Comparison of ENCODE assay signal across 8 cellular contexts in the genomic region with DNA sequence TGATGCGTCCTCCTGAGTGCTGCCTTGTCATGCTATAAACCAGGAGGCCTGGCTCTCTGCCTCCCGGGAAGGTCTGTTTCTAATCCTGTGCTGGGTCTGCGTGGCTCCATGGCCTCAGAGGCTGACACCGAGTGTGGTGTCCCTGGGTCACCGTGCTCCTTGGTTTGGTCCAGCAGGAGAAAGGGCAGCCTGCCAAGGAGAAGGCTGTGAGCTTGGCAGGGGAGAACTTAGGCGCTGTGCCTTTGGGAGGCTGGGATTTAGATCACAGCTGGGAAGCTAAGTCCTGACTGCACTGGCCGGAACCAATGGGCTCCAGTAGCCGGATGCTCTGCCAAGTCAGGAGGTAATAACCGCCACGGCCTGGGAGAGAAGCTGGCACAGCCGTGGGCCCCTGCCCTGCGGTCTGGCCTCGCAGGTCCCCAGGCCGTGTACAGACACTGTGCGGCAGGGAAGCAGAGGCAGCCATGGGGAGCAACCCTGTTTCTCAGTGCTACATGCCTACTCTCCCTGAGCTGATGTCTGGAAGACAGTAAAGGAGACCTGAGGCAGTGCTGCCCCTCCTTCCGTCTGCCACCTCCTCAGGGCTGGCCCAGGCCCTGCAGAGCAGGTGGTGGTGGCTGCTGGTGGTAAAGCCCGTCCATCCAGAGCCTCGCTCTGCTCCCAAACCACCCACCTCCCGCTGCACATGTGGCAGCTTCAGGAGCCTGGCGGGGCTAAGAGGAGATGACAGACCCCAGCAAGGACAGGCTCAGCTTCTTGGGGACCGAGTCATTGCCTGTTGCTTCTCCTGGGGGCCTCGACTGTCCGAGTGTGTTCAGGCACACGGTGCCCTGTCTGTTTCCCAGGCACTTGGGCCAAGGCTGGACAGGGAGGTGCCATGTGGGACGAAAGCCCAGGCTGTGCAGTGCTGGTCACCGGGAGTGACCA. TPM values are rescaled to one million over a fixed set of nuclear protein-coding genes. Genes with fewer than 3 reads are reported as not detected.
A peak's percentile ranks its signal among the peaks of the same experiment; 100 is the strongest.
DNase-seq lines count a peak whose midpoint lies in the region; ATAC-seq and TF ChIP-seq lines count a peak whose summit lies in the region.

No MANE protein-coding gene starts in this region.

- H3K9me3 Mint-ChIP-seq in chondrocyte (ENCODE audit: low read depth) = peaks cover 3% of the 10 kb centered on the region

- H3K4me1 Mint-ChIP-seq in chondrocyte (ENCODE audit: low read depth) = peaks cover 3% of the 10 kb centered on the region

- peak; percentile 88 for DNase-seq in HFF-Myc (ENCODE audit: extremely low read depth, low read depth)
- DNase-seq in chondrocyte (ENCODE audit: low spot score) = peak; percentile 78
- DNase-seq in left colon = peak in 1 of 2 donors; percentile 51
- peak; percentile 27 for DNase-seq in superior temporal gyrus (ENCODE audit: extremely low spot score)

- peak overlapping the region; percentile 14; the same call in 1 of the 2 replicates for H3K4me3 ChIP-seq in HFF-Myc (replicated peaks; ENCODE audit: low read depth, low read length)

- intact Hi-C loops in left colon (cut with DNase I, micrococcal nuclease) = no loop called here

- peaks cover 2% of the 10 kb centered on the region for H3K36me3 Mint-ChIP-seq in chondrocyte (ENCODE audit: low read depth)

- H3K27ac Mint-ChIP-seq in chondrocyte (ENCODE audit: unreplicated experiment) = peak overlapping the region; percentile 63

- no peaks in the 10 kb centered on the region for H3K27me3 Mint-ChIP-seq in chondrocyte (ENCODE audit: low read depth)

- TF ChIP-seq CTCF in HFF-Myc (IDR thresholded peaks at IDR 0.05; ENCODE audit: low read depth, low read length, missing control alignments) (no peak), chondrocyte (IDR thresholded peaks at IDR 0.05) (no peak)

- ATAC-seq in left colon = peak; percentile 23
- no peak for ATAC-seq in GM18907 (IDR thresholded peaks at IDR 0.05; ENCODE audit: unreplicated experiment)
- no peak for ATAC-seq in HG03175 (IDR thresholded peaks at IDR 0.05; ENCODE audit: unreplicated experiment)
- ATAC-seq in HG03097 (IDR thresholded peaks at IDR 0.05; ENCODE audit: low FRiP score, unreplicated experiment) = no peak
- no peak for ATAC-seq in HG03159 (IDR thresholded peaks at IDR 0.05; ENCODE audit: unreplicated experiment)

- no peak overlapping the region for H3K4me3 Mint-ChIP-seq in chondrocyte (ENCODE audit: unreplicated experiment)

RNA-seq across cellular contexts. Expression of gene C13orf46, which starts 44.9 kb away (rescaled TPM):
- total RNA-seq in chondrocyte (1.7 to 2.2 TPM (median 2.0 TPM) in 3 replicates), left colon (1 to 10 TPM in 1 of 2 donors, under 1 TPM in 1; 0.75 to 3.4 TPM)
